9 cellular contexts compared by ENCODE assay signal in the genomic region with DNA sequence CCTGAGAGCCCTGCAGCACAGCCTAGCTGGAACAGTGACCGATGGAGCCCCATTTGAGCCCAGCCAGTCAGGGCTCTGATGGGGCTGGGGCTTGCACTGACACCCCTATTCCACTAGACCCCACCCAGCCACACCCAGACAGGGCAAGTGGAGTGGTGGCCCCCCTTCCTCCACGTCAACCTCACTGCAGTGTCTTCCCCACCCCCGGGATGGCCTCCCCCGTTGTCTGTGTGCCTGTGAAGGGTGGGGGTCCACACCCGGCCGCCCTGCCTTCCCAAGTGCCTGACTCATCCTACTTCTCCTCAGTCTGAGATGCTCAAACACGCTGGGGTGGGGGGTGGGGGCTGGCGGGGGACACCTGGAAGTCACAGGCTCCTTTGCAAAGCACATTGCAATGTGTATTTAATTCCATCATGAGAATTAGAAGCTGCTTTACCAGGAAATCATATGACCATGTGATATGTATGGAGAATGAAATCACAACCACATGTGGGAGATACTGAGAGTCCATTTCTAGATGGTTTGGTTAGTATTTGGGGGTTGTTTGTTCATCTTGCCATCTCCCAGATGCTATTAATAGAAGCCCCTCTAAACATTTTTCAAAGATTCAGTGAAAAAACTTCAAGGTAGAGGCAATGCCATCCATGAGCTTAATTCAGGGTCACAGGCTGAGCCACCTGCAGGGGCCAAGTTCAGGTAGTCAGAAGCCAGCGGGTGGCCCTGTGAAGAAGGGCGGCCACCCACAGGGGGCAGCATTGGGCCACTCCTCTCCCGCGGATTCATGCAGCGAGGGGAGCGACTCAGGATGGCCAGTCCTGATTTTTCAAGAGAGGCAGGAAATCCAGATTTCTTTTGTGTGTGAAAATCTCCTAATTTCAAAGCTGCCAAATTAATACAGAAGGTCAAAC. TPM values are rescaled to one million over a fixed set of nuclear protein-coding genes. Genes with fewer than 3 reads are reported as not detected.
DNase-seq lines count a peak whose midpoint lies in the region; ATAC-seq and TF ChIP-seq lines count a peak whose summit lies in the region.
"Had no signal": no experiment of that assay in that cellular context is flagged by ENCODE, and none has a peak within 500 bp of the region (broad histone marks: within the 10 kb centered on the region; RNA-seq: fewer than 3 reads in every experiment).

No MANE protein-coding gene starts in this region.

- H3K9me3 Mint-ChIP-seq in activated CD4-positive, alpha-beta T cell treated with anti-CD3 and anti-CD28 coated beads for 36 hours (ENCODE audit: low read depth) = no peaks in the 10 kb centered on the region

- no peak overlapping the region for H3K4me3 ChIP-seq in lower lobe of right lung
- H3K4me3 ChIP-seq: skin epidermis had no signal

- no peaks in the 10 kb centered on the region for H3K4me1 ChIP-seq in lower lobe of right lung

- ATAC-seq in GM18502 (IDR thresholded peaks at IDR 0.05; ENCODE audit: poor library complexity, unreplicated experiment) (peak; percentile 71), lower lobe of right lung (peak; percentile 71 to 74)
- peak; percentile 94 for ATAC-seq in activated CD4-positive, alpha-beta T cell treated with anti-CD3 and anti-CD28 coated beads for 36 hours

- H3K27me3 Mint-ChIP-seq in activated CD4-positive, alpha-beta T cell treated with anti-CD3 and anti-CD28 coated beads for 36 hours = no peaks in the 10 kb centered on the region

- intact Hi-C loops in activated CD4-positive, alpha-beta T cell treated with anti-CD3 and anti-CD28 coated beads for 36 hours (cut with DNase I, micrococcal nuclease) = loop anchor here (1.0 to 5.0 kb wide), 4 partner anchors 54 to 211 kb away; no protein-coding TSS in a partner anchor
- intact Hi-C loops in lower lobe of right lung (cut with DNase I) = no loop called here

- H3K27ac ChIP-seq in lower lobe of right lung = no peak overlapping the region
- H3K27ac ChIP-seq: skin epidermis had no signal

- H3K4me3 Mint-ChIP-seq in activated CD4-positive, alpha-beta T cell treated with anti-CD3 and anti-CD28 coated beads for 36 hours = no peak overlapping the region

- H3K27me3 ChIP-seq in lower lobe of right lung (ENCODE audit: low read depth) = peaks cover 33% of the 10 kb centered on the region

- peak; percentile 45 for DNase-seq in AG08395 (ENCODE audit: low spot score)
- peak; percentile 29 for DNase-seq in NCI-H1092 (lab: John Stamatoyannopoulos, UW)
- DNase-seq in activated CD4-positive, alpha-beta T cell treated with anti-CD3 and anti-CD28 coated beads for 36 hours = peak; percentile 86
- DNase-seq in dermis microvascular lymphatic vessel endothelial cell (ENCODE audit: low read depth in 2 of 2) = peak; percentile 7 to 56
- peak; percentile 75 for DNase-seq in lower lobe of right lung
- DNase-seq in stimulated activated CD8-positive, alpha-beta memory T cell treated with anti-CD3 and anti-CD28 coated beads, Interleukin-2, amount 100 ng/mL, for 48 hours (ENCODE audit: low read depth in 2 of 2) = peak; percentile 54 to 63
- DNase-seq in NCI-H187 (lab: John Stamatoyannopoulos, UW) = no peak

- TF ChIP-seq CTCF in lower lobe of right lung (IDR thresholded peaks at IDR 0.05) = peak; percentile 86

- no peaks in the 10 kb centered on the region for H3K36me3 Mint-ChIP-seq in activated CD4-positive, alpha-beta T cell treated with anti-CD3 and anti-CD28 coated beads for 36 hours (ENCODE audit: low read depth)

- POLR2A ChIA-PET in activated CD4-positive, alpha-beta T cell treated with anti-CD3 and anti-CD28 coated beads for 36 hours (lab: Charles Lee) = interaction anchor here (0.6 kb wide), 1 partner anchor 450 kb away, joined by 3 read pairs; no protein-coding TSS in a partner anchor

- CTCF ChIA-PET in activated CD4-positive, alpha-beta T cell treated with anti-CD3 and anti-CD28 coated beads for 36 hours (lab: Charles Lee) = interaction anchor here (0.6 to 6.1 kb wide), 15 partner anchors 11 to 144 kb away, joined by 3 to 29 read pairs (median 4); a partner anchor contains a TSS

- peaks cover 4% of the 10 kb centered on the region for H3K4me1 Mint-ChIP-seq in activated CD4-positive, alpha-beta T cell treated with anti-CD3 and anti-CD28 coated beads for 36 hours

- no peaks in the 10 kb centered on the region for H3K9me3 ChIP-seq in lower lobe of right lung

- H3K36me3 ChIP-seq in lower lobe of right lung = no peaks in the 10 kb centered on the region

- no peak overlapping the region for H3K27ac Mint-ChIP-seq in activated CD4-positive, alpha-beta T cell treated with anti-CD3 and anti-CD28 coated beads for 36 hours

RNA-seq across cellular contexts. Expression of a gene that starts 22.7 kb away (rescaled TPM):
- 10 to 100 TPM; 35.2 to 35.5 TPM for total RNA-seq in activated CD4-positive, alpha-beta T cell treated with anti-CD3 and anti-CD28 coated beads for 36 hours
- total RNA-seq in dermis microvascular lymphatic vessel endothelial cell (22.2 and 28.7 TPM in 2 replicates), lower lobe of right lung (29.9 TPM)

RNA-seq across cellular contexts. Expression of a gene that starts 38.3 kb away (rescaled TPM):
- total RNA-seq in activated CD4-positive, alpha-beta T cell treated with anti-CD3 and anti-CD28 coated beads for 36 hours = not detected
- total RNA-seq in dermis microvascular lymphatic vessel endothelial cell = not detected in 2 replicates
- 0.53 TPM for total RNA-seq in lower lobe of right lung

RNA-seq across cellular contexts. Expression of a gene that starts 41.3 kb away (rescaled TPM):
- 1 to 10 TPM in 1 of 2 experiments, under 1 TPM in 1; 0.89 to 1.4 TPM for total RNA-seq in activated CD4-positive, alpha-beta T cell treated with anti-CD3 and anti-CD28 coated beads for 36 hours
- total RNA-seq in dermis microvascular lymphatic vessel endothelial cell = under 0.01 TPM in 1 of 2 replicates, not detected in the other
- total RNA-seq in lower lobe of right lung = 6.5 TPM

RNA-seq across cellular contexts. Expression of a gene that starts 57.8 kb away (rescaled TPM):
- total RNA-seq in activated CD4-positive, alpha-beta T cell treated with anti-CD3 and anti-CD28 coated beads for 36 hours = not detected
- total RNA-seq in dermis microvascular lymphatic vessel endothelial cell (not detected in 2 replicates), lower lobe of right lung (64.5 TPM)

Comparison
In these comparisons a context has a peak if more than half of its experiments do, and no peak if none do; other contexts are left out.
1. DNase-seq: peak in AG08395 (single experiment), NCI-H1092 (single experiment), activated CD4-positive, alpha-beta T cell treated with anti-CD3 and anti-CD28 coated beads for 36 hours (single experiment), dermis microvascular lymphatic vessel endothelial cell (2 of 2), lower lobe of right lung (single experiment) and stimulated activated CD8-positive, alpha-beta memory T cell treated with anti-CD3 and anti-CD28 coated beads, Interleukin-2, amount 100 ng/mL, for 48 hours (2 of 2); none in NCI-H187 (0 of 2).
2. Peak in every context shown above with its lines, with median percentiles within 50 percentile points of each other: ATAC-seq.